8 cellular contexts compared by ENCODE assay signal in the genomic region with DNA sequence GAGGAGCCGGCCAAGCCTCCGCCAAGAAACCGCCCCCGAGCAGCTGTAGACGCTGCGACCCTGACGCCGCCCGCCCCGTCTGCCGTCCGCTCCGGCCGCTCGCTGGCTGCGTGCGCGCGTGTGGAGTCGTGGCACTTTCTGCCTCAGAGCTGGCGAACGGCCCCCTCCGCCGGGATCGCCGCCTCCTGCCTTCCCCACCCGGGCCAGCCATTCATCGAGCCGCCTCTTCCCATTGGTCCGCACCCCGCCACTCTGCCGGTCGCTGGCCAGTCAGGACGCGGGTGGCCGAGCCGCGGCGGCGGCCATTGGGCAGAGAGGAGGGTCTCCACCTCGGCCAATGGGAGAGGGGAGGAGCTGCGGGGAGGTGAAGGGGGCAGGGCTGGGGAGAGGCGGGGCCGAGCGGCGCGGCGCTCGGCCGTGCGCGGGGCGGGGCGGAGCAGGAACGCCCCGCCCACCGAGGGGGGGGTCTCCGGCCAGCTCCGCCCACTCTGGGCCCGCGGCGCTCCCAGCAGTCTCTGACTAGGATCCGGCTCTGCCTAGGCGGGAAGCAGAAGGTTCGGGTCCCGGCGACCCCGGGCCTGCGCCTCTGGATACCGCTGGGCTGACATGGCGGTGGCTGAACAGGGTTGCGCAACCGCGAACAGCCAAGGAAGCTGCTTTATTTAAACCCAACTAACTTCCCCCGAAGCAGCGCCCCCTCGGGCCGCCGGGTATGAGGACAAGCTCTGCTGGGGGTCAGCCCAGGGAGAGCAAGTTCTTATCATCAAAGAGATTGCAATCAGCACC. TPM values are rescaled to one million over a fixed set of nuclear protein-coding genes. Genes with fewer than 3 reads are reported as not detected.
DNase-seq lines count a peak whose midpoint lies in the region; ATAC-seq and TF ChIP-seq lines count a peak whose summit lies in the region.

A gene with protein sequence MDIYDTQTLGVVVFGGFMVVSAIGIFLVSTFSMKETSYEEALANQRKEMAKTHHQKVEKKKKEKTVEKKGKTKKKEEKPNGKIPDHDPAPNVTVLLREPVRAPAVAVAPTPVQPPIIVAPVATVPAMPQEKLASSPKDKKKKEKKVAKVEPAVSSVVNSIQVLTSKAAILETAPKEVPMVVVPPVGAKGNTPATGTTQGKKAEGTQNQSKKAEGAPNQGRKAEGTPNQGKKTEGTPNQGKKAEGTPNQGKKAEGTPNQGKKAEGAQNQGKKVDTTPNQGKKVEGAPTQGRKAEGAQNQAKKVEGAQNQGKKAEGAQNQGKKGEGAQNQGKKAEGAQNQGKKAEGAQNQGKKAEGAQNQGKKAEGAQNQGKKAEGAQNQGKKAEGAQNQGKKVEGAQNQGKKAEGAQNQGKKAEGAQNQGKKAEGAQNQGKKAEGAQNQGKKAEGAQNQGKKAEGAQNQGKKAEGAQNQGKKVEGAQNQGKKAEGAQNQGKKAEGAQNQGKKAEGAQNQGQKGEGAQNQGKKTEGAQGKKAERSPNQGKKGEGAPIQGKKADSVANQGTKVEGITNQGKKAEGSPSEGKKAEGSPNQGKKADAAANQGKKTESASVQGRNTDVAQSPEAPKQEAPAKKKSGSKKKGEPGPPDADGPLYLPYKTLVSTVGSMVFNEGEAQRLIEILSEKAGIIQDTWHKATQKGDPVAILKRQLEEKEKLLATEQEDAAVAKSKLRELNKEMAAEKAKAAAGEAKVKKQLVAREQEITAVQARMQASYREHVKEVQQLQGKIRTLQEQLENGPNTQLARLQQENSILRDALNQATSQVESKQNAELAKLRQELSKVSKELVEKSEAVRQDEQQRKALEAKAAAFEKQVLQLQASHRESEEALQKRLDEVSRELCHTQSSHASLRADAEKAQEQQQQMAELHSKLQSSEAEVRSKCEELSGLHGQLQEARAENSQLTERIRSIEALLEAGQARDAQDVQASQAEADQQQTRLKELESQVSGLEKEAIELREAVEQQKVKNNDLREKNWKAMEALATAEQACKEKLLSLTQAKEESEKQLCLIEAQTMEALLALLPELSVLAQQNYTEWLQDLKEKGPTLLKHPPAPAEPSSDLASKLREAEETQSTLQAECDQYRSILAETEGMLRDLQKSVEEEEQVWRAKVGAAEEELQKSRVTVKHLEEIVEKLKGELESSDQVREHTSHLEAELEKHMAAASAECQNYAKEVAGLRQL (N-terminal part only) (minus strand): TSS at position 140 of the 786 bp plus-strand sequence. CDS start 21,735 bp downstream, outside the sequence.

- H3K4me1 Mint-ChIP-seq in activated naive CD8-positive, alpha-beta T cell treated with anti-CD3 and anti-CD28 coated beads, Interleukin-2, amount 50 U/mL, for 24 hours, result peaks cover 26% of the 10 kb centered on the region

- peak within 1 kb of the TSS; percentile 80 for H3K4me3 Mint-ChIP-seq in activated naive CD8-positive, alpha-beta T cell treated with anti-CD3 and anti-CD28 coated beads, Interleukin-2, amount 50 U/mL, for 24 hours

- peak; percentile 38 for TF ChIP-seq EP300 in transverse colon (IDR thresholded peaks at IDR 0.05; ENCODE audit: low read depth)

- peak within 1 kb of the TSS; percentile 78 for H3K4me2 ChIP-seq in parathyroid adenoma (ENCODE audit: low read length)

- peaks cover 29% of the 10 kb centered on the region for H3K27me3 Mint-ChIP-seq in activated naive CD8-positive, alpha-beta T cell treated with anti-CD3 and anti-CD28 coated beads, Interleukin-2, amount 50 U/mL, for 24 hours

- H3K9me3 Mint-ChIP-seq in activated naive CD8-positive, alpha-beta T cell treated with anti-CD3 and anti-CD28 coated beads, Interleukin-2, amount 50 U/mL, for 24 hours, result no peaks in the 10 kb centered on the region

- H3K27ac ChIP-seq in parathyroid adenoma (peak within 1 kb of the TSS; percentile 87), transverse colon (peak within 1 kb of the TSS; percentile 97 to 99 (median 99))

- in situ Hi-C loops in transverse colon (cut with MboI; ENCODE audit: low pct_ligation_motif_present in 1 of 4, low pct_unique_long_range_greater_than_20kb in 1 of 4, low sequenced_read_pairs in 3 of 4), result loop anchor here in 2 of 4 donors (10.0 to 25.0 kb wide), 2 partner anchors 205 to 223 kb away; no protein-coding TSS in a partner anchor

- H3K27ac Mint-ChIP-seq in activated naive CD8-positive, alpha-beta T cell treated with anti-CD3 and anti-CD28 coated beads, Interleukin-2, amount 50 U/mL, for 24 hours, result peak within 1 kb of the TSS; percentile 79

- peak within 1 kb of the TSS; percentile 88 for H2AFZ ChIP-seq in parathyroid adenoma

- H3K4me3 ChIP-seq in parathyroid adenoma (ENCODE audit: low read depth, low read length), result peak within 1 kb of the TSS; percentile 62
- H3K4me3 ChIP-seq in transverse colon, result peak within 1 kb of the TSS; percentile 83 to 92 (median 90)

- no peaks in the 10 kb centered on the region for H3K27me3 ChIP-seq in parathyroid adenoma (ENCODE audit: control insufficient read depth, insufficient read depth, low read length)
- no peaks in the 10 kb centered on the region for H3K27me3 ChIP-seq in transverse colon

- peak; percentile 98 for TF ChIP-seq POLR2A in transverse colon (IDR thresholded peaks at IDR 0.05)

- 0% methylated on average over 74 of the region's 79 CpGs; no CpG with 5 or more reads in 1 of the 2 donors for WGBS in transverse colon (ENCODE audit: low coverage in 1 of 2), 2 donors

- DNase-seq in NCI-H1417 (lab: John Stamatoyannopoulos, UW) (peak; percentile 90 to 99 (median 99)), SW 1271 (lab: John Stamatoyannopoulos, UW) (peak; percentile 90 to 95), Right ventricle myocardium superior (peak; percentile 99), transverse colon (peak; percentile 99)
- peak; percentile 96 for DNase-seq in activated naive CD8-positive, alpha-beta T cell treated with anti-CD3 and anti-CD28 coated beads, Interleukin-2, amount 50 U/mL, for 24 hours

- TF ChIP-seq CTCF in GM12874 (IDR thresholded peaks at IDR 0.05; ENCODE audit: insufficient read depth, low read depth, low read length) (peak; percentile 78), parathyroid adenoma (IDR thresholded peaks at IDR 0.05) (peak; percentile 63), transverse colon (IDR thresholded peaks at IDR 0.05) (peak; percentile 59 to 97 (median 80))

- no peak within 1 kb of the TSS for H3K9ac ChIP-seq in parathyroid adenoma

- H3K36me3 ChIP-seq in parathyroid adenoma (ENCODE audit: control insufficient read depth, insufficient read depth, low read length) (no peaks in the 10 kb centered on the region), transverse colon (no peaks in the 10 kb centered on the region)

- intact Hi-C loops in Right ventricle myocardium superior (cut with DNase I), result no loop called here
- intact Hi-C loops in transverse colon (cut with DNase I; ENCODE audit: low total_unique reads), result loop anchor here (5.0 kb wide), 1 partner anchor 215 kb away; no protein-coding TSS in a partner anchor

- H3K4me1 ChIP-seq in parathyroid adenoma, result peaks cover 7% of the 10 kb centered on the region
- peaks cover 11 to 47% (median 39%) of the 10 kb centered on the region in 4 donors for H3K4me1 ChIP-seq in transverse colon

- H3K79me2 ChIP-seq in parathyroid adenoma, result peaks cover 28% of the 10 kb centered on the region

- no peaks in the 10 kb centered on the region for H3K9me3 ChIP-seq in parathyroid adenoma (ENCODE audit: control insufficient read depth, low read length)
- no peaks in the 10 kb centered on the region for H3K9me3 ChIP-seq in transverse colon

- peaks cover 7% of the 10 kb centered on the region for H3K36me3 Mint-ChIP-seq in activated naive CD8-positive, alpha-beta T cell treated with anti-CD3 and anti-CD28 coated beads, Interleukin-2, amount 50 U/mL, for 24 hours (ENCODE audit: low read depth)

- ATAC-seq in HG02763 (IDR thresholded peaks at IDR 0.05; ENCODE audit: unreplicated experiment), result peak; percentile 92
- ATAC-seq in activated naive CD8-positive, alpha-beta T cell treated with anti-CD3 and anti-CD28 coated beads, Interleukin-2, amount 50 U/mL, for 24 hours, result peak; percentile 95
- peak; percentile 97 for ATAC-seq in Right ventricle myocardium superior (ENCODE audit: poor library complexity)

RNA-seq across cellular contexts. Expression of the gene that starts here (rescaled TPM):
- total RNA-seq in Right ventricle myocardium superior, result 32.1 TPM
- 100 to 1,000 TPM; 219 to 403 (median 288) TPM for total RNA-seq in transverse colon

Comparison
In these comparisons a context has a peak if more than half of its experiments do, and no peak if none do; other contexts are left out.
1. Peak in every context shown above with its lines: DNase-seq, ATAC-seq, H3K4me3 ChIP-seq and H3K27ac ChIP-seq.